Comparison of ENCODE assay signal across 22 cellular contexts in genomic region chr16:78421244-78421661, GRCh38.
DNase-seq lines count a peak whose midpoint lies in the region; ATAC-seq, FAIRE-seq and TF ChIP-seq lines count a peak whose summit lies in the region.
"Had no signal": no experiment of that assay in that cellular context is flagged by ENCODE, and none has a peak within 500 bp of the region (broad histone marks: within the 10 kb centered on the region; RNA-seq: fewer than 3 reads in every experiment).

No MANE protein-coding gene starts in this region.

- no peak overlapping the region for H2BK12ac ChIP-seq in H1 (ENCODE audit: low read depth, low read length)

- peak in 1 of 2 experiments; percentile 41; a peak in 1 of 3 replicates for TF ChIP-seq EP300 in H1 (IDR thresholded peaks at IDR 0.05; ENCODE audit: borderline replicate concordance in 1 of 2, low read depth in 2 of 2, low read length in 2 of 2)

- H3K56ac ChIP-seq in H1 (replicated peaks; ENCODE audit: insufficient read length, low read depth, low read length) = no peak overlapping the region

- no peak overlapping the region for H3K14ac ChIP-seq in H1 (ENCODE audit: insufficient read length)

- H3K4me3 ChIP-seq in HUES64 (ENCODE audit: low read length) (no peak overlapping the region), H1 (ENCODE audit: extremely low read depth in 1 of 4, insufficient read depth in 2 of 4, low read depth in 3 of 4, low read length in 4 of 4) (no peak overlapping the region)
- H3K4me3 ChIP-seq: Peyer's patch had no signal

- H3K18ac ChIP-seq in H1 (ENCODE audit: extremely low read depth, low read length) = no peak overlapping the region

- no peak overlapping the region for H2BK5ac ChIP-seq in H1 (ENCODE audit: low read depth, low read length)

- H2BK120ac ChIP-seq in H1 (replicated peaks; ENCODE audit: low read depth, low read length) = no peak overlapping the region

- H3K23me2 ChIP-seq in H1 (ENCODE audit: low read depth, low read length) = no peaks in the 10 kb centered on the region

- whole genome bisulfite sequencing in HUES64 = 74% methylated on average over 3 of the region's 3 CpGs
- 66% methylated on average over 3 of the region's 3 CpGs; no CpG with 5 or more reads in 1 of the 2 experiments for WGBS in H1 (ENCODE audit: extremely low coverage in 1 of 2, insufficient coverage in 1 of 2, insufficient read length in 1 of 2, insufficient replicate concordance in 2 of 2, low coverage in 1 of 2, low lambda C conversion rate in 2 of 2, missing lambda C conversion rate in 1 of 2), 2 experiments

- H3K27ac ChIP-seq in HUES64 (ENCODE audit: low read depth, low read length) (peak overlapping the region; percentile 80), H1 (ENCODE audit: low read depth, low read length) (no peak overlapping the region)
- H3K27ac ChIP-seq: Peyer's patch had no signal

- H4K5ac ChIP-seq in H1 (ENCODE audit: insufficient read length, low read depth, low read length) = no peak overlapping the region

- H3K27ac Mint-ChIP-seq in activated naive CD4-positive, alpha-beta T cell treated with anti-CD3 and anti-CD28 coated beads, Interleukin-2, amount 10 ng/mL, durations not matched to agents 7 days and 5 days = no peak overlapping the region
- H3K27ac Mint-ChIP-seq: CD8-positive, alpha-beta T cell had no signal

- no peak for ATAC-seq in activated CD4-positive, CD25-positive, alpha-beta regulatory T cell treated with anti-CD3 and anti-CD28 coated beads, Interleukin-2, amount 50 U/mL, for 24 hours
- ATAC-seq: CD8-positive, alpha-beta T cell; HepG2 had no signal

- no peaks in the 10 kb centered on the region for H3K79me2 ChIP-seq in H1 (ENCODE audit: control insufficient read depth in 1 of 2, insufficient read depth in 2 of 2, low read length in 2 of 2)

- DNase-seq in ELF-1 (ENCODE audit: low read depth, low spot score) = peak; percentile 44
- DNase-seq in H1 (ENCODE audit: low read depth in 1 of 2, low spot score in 2 of 2) = peak in 1 of 2 experiments; percentile 23
- DNase-seq in iPS-NIHi7 (ENCODE audit: extremely low spot score) = peak; percentile 47
- no peak for DNase-seq in activated naive CD4-positive, alpha-beta T cell treated with anti-CD3 and anti-CD28 coated beads, Interleukin-2, amount 10 ng/mL, durations not matched to agents 7 days and 5 days
- DNase-seq in inferior parietal cortex (ENCODE audit: extremely low spot score) = no peak
- DNase-seq: AML-193; C1 segment of cervical spinal cord; CD8-positive, alpha-beta T cell; DMS153; GF-D8; KBM-7; NCI-H1092; NCI-H1436; NCI-H187 treated with DMSO at 0.1 percent for 48 hours; NCI-H2107; NCI-H446 treated with DMSO at 0.1 percent for 48 hours; NCI-H748 treated with DMSO at 0.1 percent for 48 hours; Peyer's patch had no signal

- H3K27me3 Mint-ChIP-seq in activated naive CD4-positive, alpha-beta T cell treated with anti-CD3 and anti-CD28 coated beads, Interleukin-2, amount 10 ng/mL, durations not matched to agents 7 days and 5 days = no peaks in the 10 kb centered on the region

- H3K27me3 ChIP-seq in HUES64 (ENCODE audit: insufficient read depth, low read length) (no peaks in the 10 kb centered on the region), H1 (replicated peaks in 1 of 4; ENCODE audit: control insufficient read depth in 3 of 4, extremely low read depth in 1 of 4, insufficient read depth in 3 of 4, low read length in 3 of 4) (no peaks in the 10 kb centered on the region)
- H3K27me3 ChIP-seq: Peyer's patch had no signal

- no peak overlapping the region for H4K8ac ChIP-seq in H1 (ENCODE audit: extremely low read depth, insufficient read depth, low read length)

- H3K36me3 ChIP-seq in HUES64 (ENCODE audit: insufficient read depth, low read length) (no peaks in the 10 kb centered on the region), H1 (ENCODE audit: control insufficient read depth in 2 of 4, insufficient read depth in 4 of 4, low read length in 3 of 4) (no peaks in the 10 kb centered on the region)
- H3K36me3 ChIP-seq: Peyer's patch had no signal

- H2AK5ac ChIP-seq in H1 (ENCODE audit: low read depth, low read length) = no peak overlapping the region

- H3K4me1 ChIP-seq in HUES64 (ENCODE audit: insufficient read depth, low read length) = peaks cover 19% of the 10 kb centered on the region
- no peaks in the 10 kb centered on the region; a peak in 1 of 7 replicates for H3K4me1 ChIP-seq in H1 (replicated peaks in 1 of 4; ENCODE audit: control insufficient read depth in 3 of 4, insufficient read depth in 4 of 4, low read length in 3 of 4)
- H3K4me1 ChIP-seq: Peyer's patch had no signal

- H4K20me1 ChIP-seq in H1 (replicated peaks in 1 of 2; ENCODE audit: control insufficient read depth in 1 of 2, insufficient read depth in 2 of 2, low read length in 2 of 2) = no peaks in the 10 kb centered on the region

- H3K9ac ChIP-seq in HUES64 (ENCODE audit: low read depth, low read length) (no peak overlapping the region), H1 (replicated peaks in 1 of 4; ENCODE audit: extremely low read depth in 1 of 4, low read depth in 3 of 4, low read length in 3 of 4) (no peak overlapping the region)

- no peak overlapping the region for H3K4ac ChIP-seq in H1 (replicated peaks; ENCODE audit: insufficient read length, low read depth, low read length)

- no peaks in the 10 kb centered on the region for H3K4me1 Mint-ChIP-seq in activated naive CD4-positive, alpha-beta T cell treated with anti-CD3 and anti-CD28 coated beads, Interleukin-2, amount 10 ng/mL, durations not matched to agents 7 days and 5 days

- no peaks in the 10 kb centered on the region for H3K79me1 ChIP-seq in H1 (ENCODE audit: low read depth, low read length)

- H3K4me3 Mint-ChIP-seq in activated naive CD4-positive, alpha-beta T cell treated with anti-CD3 and anti-CD28 coated beads, Interleukin-2, amount 10 ng/mL, durations not matched to agents 7 days and 5 days = no peak overlapping the region
- H3K4me3 Mint-ChIP-seq: CD8-positive, alpha-beta T cell had no signal

- TF ChIP-seq CTCF in H1 (IDR thresholded peaks at IDR 0.05; ENCODE audit: control extremely low read depth in 1 of 3, insufficient read depth in 1 of 3, low read depth in 1 of 3, low read length in 3 of 3) = peak in 1 of 3 experiments; percentile 28; a peak in 2 of 4 replicates

- no peaks in the 10 kb centered on the region for H3K9me3 Mint-ChIP-seq in activated naive CD4-positive, alpha-beta T cell treated with anti-CD3 and anti-CD28 coated beads, Interleukin-2, amount 10 ng/mL, durations not matched to agents 7 days and 5 days
- H3K9me3 Mint-ChIP-seq: CD8-positive, alpha-beta T cell had no signal

- H3K4me2 ChIP-seq in H1 (ENCODE audit: insufficient read depth in 1 of 2, low read depth in 2 of 2, low read length in 2 of 2) = 0 out of 4 replicates have a peak overlapping the region, but pooled peaks of 1 of the 2 experiments have one; percentile 1

- CTCF ChIA-PET in H1 (lab: Charles Lee; ENCODE audit: partially characterized antibody) = interaction anchor here (0.8 to 1.4 kb wide), 2 partner anchors 15 to 22 kb away, joined by 3 read pairs; no protein-coding TSS in a partner anchor
- CTCF ChIA-PET in activated naive CD4-positive, alpha-beta T cell treated with anti-CD3 and anti-CD28 coated beads, Interleukin-2, amount 10 ng/mL, durations not matched to agents 7 days and 5 days (lab: Charles Lee) = no interaction called here

- H2BK15ac ChIP-seq in H1 (ENCODE audit: low read length) = no peak overlapping the region

- no peaks in the 10 kb centered on the region for H3K36me3 Mint-ChIP-seq in activated naive CD4-positive, alpha-beta T cell treated with anti-CD3 and anti-CD28 coated beads, Interleukin-2, amount 10 ng/mL, durations not matched to agents 7 days and 5 days

- no peak overlapping the region for H2BK20ac ChIP-seq in H1 (ENCODE audit: low read length)

- H3K9me3 ChIP-seq in HUES64 (ENCODE audit: insufficient read depth, low read depth, low read length) (no peaks in the 10 kb centered on the region), H1 (ENCODE audit: insufficient read depth in 2 of 2, low read depth in 1 of 2, low read length in 1 of 2) (no peaks in the 10 kb centered on the region)
- H3K9me3 ChIP-seq: Peyer's patch had no signal

- peak in 1 of 2 experiments; percentile 23; a peak in 2 of 4 replicates for TF ChIP-seq RAD21 in H1 (IDR thresholded peaks at IDR 0.05 in 1 of 2, conservative IDR thresholded peaks at IDR 0.05 in 1 of 2; ENCODE audit: low read depth in 2 of 2, low read length in 2 of 2)

- TF ChIP-seq POLR2A in H1 (IDR thresholded peaks at IDR 0.05; ENCODE audit: control extremely low read depth in 1 of 2, low read depth in 2 of 2, low read length in 2 of 2) = no peak

- peak; percentile 89 for FAIRE-seq in H1 (lab: Jason Lieb, UNC)
- FAIRE-seq: H54, HepG2 had no signal

- no peak overlapping the region; the same call in 1 of the 2 replicates for H2AFZ ChIP-seq in H1 (ENCODE audit: low read length)

- no peak overlapping the region for H4K91ac ChIP-seq in H1 (replicated peaks; ENCODE audit: insufficient read length, low read length)

- POLR2A ChIA-PET in H1 (lab: Charles Lee; ENCODE audit: partially characterized antibody) = no interaction called here

- H3K23ac ChIP-seq in H1 (ENCODE audit: insufficient read length) = no peak overlapping the region

TF ChIP-seq in H1, 55 proteins besides CTCF, POLR2A, EP300 and RAD21:
- TF ChIP-seq JUND (IDR thresholded peaks at IDR 0.05; ENCODE audit: low read length) (0 out of 2 replicates have a peak, but pooled peaks have one; percentile 37), NRF1 (IDR thresholded peaks at IDR 0.05; ENCODE audit: low read depth, low read length) (no peak), SRF (IDR thresholded peaks at IDR 0.05; ENCODE audit: low read depth, low read length) (peak; percentile 81; the same call in 1 of the 2 replicates), TEAD4 (IDR thresholded peaks at IDR 0.05; ENCODE audit: low read depth, low read length) (0 out of 2 replicates have a peak, but pooled peaks have one; percentile 5)

Comparison
In these comparisons a context has a peak if more than half of its experiments do, and no peak if none do; other contexts are left out.
1. DNase-seq: peak in ELF-1 (single experiment) and iPS-NIHi7 (single experiment); none in activated naive CD4-positive, alpha-beta T cell treated with anti-CD3 and anti-CD28 coated beads, Interleukin-2, amount 10 ng/mL, durations not matched to agents 7 days and 5 days (single experiment) and inferior parietal cortex (single experiment).